In genomic region chr4:143482753-143483362, GRCh38 we compare ENCODE assay signal across 8 cellular contexts. TPM values are rescaled to one million over a fixed set of nuclear protein-coding genes. Genes with fewer than 3 reads are reported as not detected.
DNase-seq lines count a peak whose midpoint lies in the region; FAIRE-seq and TF ChIP-seq lines count a peak whose summit lies in the region.

No MANE protein-coding gene starts in this region.

- H3K4me3 ChIP-seq in Jurkat, Clone E6-1 (ENCODE audit: low read length) = no peak overlapping the region
- H3K4me3 ChIP-seq in adipocyte (ENCODE audit: low read length) = no peak overlapping the region
- H3K4me3 ChIP-seq in right atrium auricular region = no peak overlapping the region
- H3K4me3 ChIP-seq in skeletal muscle cell (ENCODE audit: low read depth, low read length) = no peak overlapping the region

- no peak for FAIRE-seq in RCC 7860 (lab: Jason Lieb, UNC)

- H3K27me3 ChIP-seq in adipocyte (replicated peaks; ENCODE audit: control insufficient read depth, insufficient read depth, low read length) (no peaks in the 10 kb centered on the region), right atrium auricular region (no peaks in the 10 kb centered on the region)

- H3K27ac ChIP-seq in right atrium auricular region = no peak overlapping the region

- H3K9me3 ChIP-seq in adipocyte (ENCODE audit: control insufficient read depth, low read length) (no peaks in the 10 kb centered on the region), right atrium auricular region (no peaks in the 10 kb centered on the region)

- DNase-seq in COR-L47 (lab: John Stamatoyannopoulos, UW) = peak; percentile 42
- peak; percentile 1 for DNase-seq in GM19238 (ENCODE audit: insufficient read length, low spot score)
- DNase-seq in Jurkat, Clone E6-1 (ENCODE audit: low read depth, low spot score) = peak; percentile 5
- DNase-seq in adipocyte (ENCODE audit: low read depth) = peak; percentile 82
- no peak for DNase-seq in right atrium auricular region (ENCODE audit: low spot score)
- DNase-seq in skeletal muscle cell (ENCODE audit: low read depth) = peak; percentile 13
- no peak for DNase-seq in islet precursor cell
- DNase-seq in RCC 7860 (ENCODE audit: low spot score) = no peak

- no peak overlapping the region for H3K9ac ChIP-seq in adipocyte (ENCODE audit: low read length)

- peak; percentile 46 to 76 for TF ChIP-seq CTCF in right atrium auricular region (IDR thresholded peaks at IDR 0.05)

- H3K4me1 ChIP-seq in adipocyte (ENCODE audit: control insufficient read depth, insufficient read depth, low read length) = no peaks in the 10 kb centered on the region
- no peaks in the 10 kb centered on the region for H3K4me1 ChIP-seq in right atrium auricular region

- H3K36me3 ChIP-seq in adipocyte (ENCODE audit: control insufficient read depth, insufficient read depth, low read length, severe bottlenecking) = no peaks in the 10 kb centered on the region
- H3K36me3 ChIP-seq in right atrium auricular region = no peaks in the 10 kb centered on the region

RNA-seq across cellular contexts. Expression of gene SMARCA5, which starts 30.6 kb away (rescaled TPM):
- 76.0 TPM for polyA plus RNA-seq in Jurkat, Clone E6-1 (2012; ENCODE audit: insufficient read depth, insufficient read length)
- total RNA-seq in right atrium auricular region = 10 to 100 TPM; 18.6 to 23.4 TPM

Comparison
In these comparisons a context has a peak if more than half of its experiments do, and no peak if none do; other contexts are left out.
1. DNase-seq: peak in COR-L47 (single experiment), GM19238 (single experiment), Jurkat, Clone E6-1 (single experiment), adipocyte (single experiment) and skeletal muscle cell (single experiment); none in right atrium auricular region (single experiment), islet precursor cell (single experiment) and RCC 7860 (single experiment).